Comparison of ENCODE assay signal across 8 cellular contexts in the genomic region with DNA sequence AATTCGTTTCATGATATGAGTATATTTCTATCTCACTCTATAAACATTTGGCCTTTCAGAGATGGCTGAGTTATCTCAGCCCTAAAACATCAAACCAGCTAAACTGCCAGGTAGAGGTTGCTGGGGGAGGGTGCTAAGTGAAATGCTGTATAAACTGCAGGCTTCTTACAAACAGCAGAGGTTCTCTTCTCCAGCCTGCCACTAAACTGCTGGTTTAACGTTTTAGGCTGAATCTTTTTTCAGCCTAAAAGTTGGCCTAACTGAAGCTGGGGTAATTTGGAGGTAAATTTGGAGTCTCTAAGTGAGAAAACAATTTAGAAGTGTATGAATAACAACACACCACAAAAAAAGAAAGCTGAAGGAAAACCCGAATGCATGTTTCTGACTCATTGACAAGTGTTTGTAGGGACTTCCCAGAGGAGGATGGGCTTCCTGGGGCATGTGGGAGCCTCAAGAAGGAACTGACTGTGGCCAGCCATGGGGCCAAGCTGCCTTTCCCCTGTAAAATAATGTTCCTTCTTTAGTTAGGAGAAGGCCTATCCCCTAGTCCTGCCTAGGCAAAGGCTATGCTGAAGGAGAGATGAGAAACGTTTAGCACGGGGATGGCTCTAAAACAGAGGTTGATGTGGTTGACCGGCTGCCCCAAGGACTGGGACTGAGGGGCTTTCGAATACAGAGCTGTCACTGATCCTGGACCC. TPM values are rescaled to one million over a fixed set of nuclear protein-coding genes. Genes with fewer than 3 reads are reported as not detected.
A peak's percentile ranks its signal among the peaks of the same experiment; 100 is the strongest.
DNase-seq lines count a peak whose midpoint lies in the region; ATAC-seq and TF ChIP-seq lines count a peak whose summit lies in the region.

No MANE protein-coding gene starts in this region.

- H3K36me3 ChIP-seq in right atrium auricular region = no peaks in the 10 kb centered on the region
- no peaks in the 10 kb centered on the region for H3K36me3 ChIP-seq in BE2C

- TF ChIP-seq CTCF in right atrium auricular region (IDR thresholded peaks at IDR 0.05) (no peak), BE2C (IDR thresholded peaks at IDR 0.05; ENCODE audit: low read depth, low read length) (no peak)

- no peak overlapping the region for H3K27ac ChIP-seq in right atrium auricular region

- ATAC-seq in GM19455 (IDR thresholded peaks at IDR 0.05; ENCODE audit: unreplicated experiment) (peak; percentile 47), Right ventricle myocardium superior (ENCODE audit: poor library complexity) (no peak)
- peak; percentile 84 for ATAC-seq in activated T-helper 17 cell treated with anti-CD3 and anti-CD28 coated beads, Interleukin-2, amount 50 U/mL, for 72 hours (replicated peaks)
- peak; percentile 89 to 93 for ATAC-seq in natural killer cell treated with Interleukin-12 subunit alpha and Interleukin-12 subunit beta and Interleukin-15 and Interleukin-18, amount 100 ng/mL, for 72 hours

- no peaks in the 10 kb centered on the region for H3K4me1 ChIP-seq in right atrium auricular region
- no peaks in the 10 kb centered on the region for H3K4me1 ChIP-seq in BE2C

- H3K4me3 ChIP-seq in right atrium auricular region (no peak overlapping the region), BE2C (ENCODE audit: low read depth, low read length) (no peak overlapping the region)

- H3K27ac Mint-ChIP-seq in activated T-helper 17 cell treated with anti-CD3 and anti-CD28 coated beads, Interleukin-2, amount 50 U/mL, for 72 hours = peak overlapping the region; percentile 97
- H3K27ac Mint-ChIP-seq in natural killer cell treated with Interleukin-12 subunit alpha and Interleukin-12 subunit beta and Interleukin-15 and Interleukin-18, amount 100 ng/mL, for 72 hours = peak overlapping the region; percentile 80 to 95

- H3K27me3 ChIP-seq in right atrium auricular region (no peaks in the 10 kb centered on the region), BE2C (peaks cover 15% of the 10 kb centered on the region; the same call in 1 of the 2 replicates)

- no peaks in the 10 kb centered on the region for H3K9me3 ChIP-seq in right atrium auricular region
- H3K9me3 ChIP-seq in BE2C = no peaks in the 10 kb centered on the region

- H3K4me3 Mint-ChIP-seq in activated T-helper 17 cell treated with anti-CD3 and anti-CD28 coated beads, Interleukin-2, amount 50 U/mL, for 72 hours = peak overlapping the region; percentile 83
- H3K4me3 Mint-ChIP-seq in natural killer cell treated with Interleukin-12 subunit alpha and Interleukin-12 subunit beta and Interleukin-15 and Interleukin-18, amount 100 ng/mL, for 72 hours = peak overlapping the region; percentile 75

- H3K27me3 Mint-ChIP-seq in activated T-helper 17 cell treated with anti-CD3 and anti-CD28 coated beads, Interleukin-2, amount 50 U/mL, for 72 hours = no peaks in the 10 kb centered on the region
- no peaks in the 10 kb centered on the region for H3K27me3 Mint-ChIP-seq in natural killer cell treated with Interleukin-12 subunit alpha and Interleukin-12 subunit beta and Interleukin-15 and Interleukin-18, amount 100 ng/mL, for 72 hours

- peaks cover 36% of the 10 kb centered on the region for H3K4me1 Mint-ChIP-seq in activated T-helper 17 cell treated with anti-CD3 and anti-CD28 coated beads, Interleukin-2, amount 50 U/mL, for 72 hours
- H3K4me1 Mint-ChIP-seq in natural killer cell treated with Interleukin-12 subunit alpha and Interleukin-12 subunit beta and Interleukin-15 and Interleukin-18, amount 100 ng/mL, for 72 hours (ENCODE audit: low read depth in 2 of 2) = peaks cover 52 to 64% of the 10 kb centered on the region in 2 donors

- no peaks in the 10 kb centered on the region for H3K36me3 Mint-ChIP-seq in activated T-helper 17 cell treated with anti-CD3 and anti-CD28 coated beads, Interleukin-2, amount 50 U/mL, for 72 hours (ENCODE audit: low read depth)
- H3K36me3 Mint-ChIP-seq in natural killer cell treated with Interleukin-12 subunit alpha and Interleukin-12 subunit beta and Interleukin-15 and Interleukin-18, amount 100 ng/mL, for 72 hours = no peaks in the 10 kb centered on the region

- no peaks in the 10 kb centered on the region for H3K9me3 Mint-ChIP-seq in activated T-helper 17 cell treated with anti-CD3 and anti-CD28 coated beads, Interleukin-2, amount 50 U/mL, for 72 hours
- peaks cover 4% of the 10 kb centered on the region for H3K9me3 Mint-ChIP-seq in natural killer cell treated with Interleukin-12 subunit alpha and Interleukin-12 subunit beta and Interleukin-15 and Interleukin-18, amount 100 ng/mL, for 72 hours

- intact Hi-C loops in Right ventricle myocardium superior (cut with DNase I) = no loop called here

- DNase-seq in AG08396 (ENCODE audit: low spot score) = peak; percentile 51
- peak; percentile 54 for DNase-seq in HK-2 (ENCODE audit: unreplicated experiment)
- peak; percentile 86 for DNase-seq in natural killer cell treated with Interleukin-12 subunit alpha and Interleukin-12 subunit beta and Interleukin-15 and Interleukin-18, amount 100 ng/mL, for 72 hours (ENCODE audit: low spot score)
- no peak for DNase-seq in right atrium auricular region (ENCODE audit: low spot score)
- DNase-seq in Right ventricle myocardium superior = no peak
- DNase-seq in BE2C = no peak

RNA-seq across cellular contexts. Expression of a gene that starts 44.3 kb away (rescaled TPM):
- total RNA-seq in activated T-helper 17 cell treated with anti-CD3 and anti-CD28 coated beads, Interleukin-2, amount 50 U/mL, for 72 hours = 1 to 10 TPM in 1 of 2 donors, under 1 TPM in 1; 0.37 to 1.5 TPM
- under 1 TPM; 0.07 to 0.08 TPM for total RNA-seq in natural killer cell treated with Interleukin-12 subunit alpha and Interleukin-12 subunit beta and Interleukin-15 and Interleukin-18, amount 100 ng/mL, for 72 hours
- total RNA-seq in right atrium auricular region = 1 to 10 TPM in 1 of 2 donors, under 1 TPM in 1; 0.33 to 4.4 TPM
- total RNA-seq in Right ventricle myocardium superior = 0.24 TPM
- not detected for polyA plus RNA-seq in BE2C (2012; ENCODE audit: insufficient read depth, insufficient read length, low read depth)

Comparison
In these comparisons a context has a peak if more than half of its experiments do, and no peak if none do; other contexts are left out.
1. DNase-seq: peak in AG08396 (single experiment), HK-2 (single experiment) and natural killer cell treated with Interleukin-12 subunit alpha and Interleukin-12 subunit beta and Interleukin-15 and Interleukin-18, amount 100 ng/mL, for 72 hours (single experiment); none in right atrium auricular region (single experiment), Right ventricle myocardium superior (single experiment) and BE2C (single experiment).